18 cellular contexts compared by ENCODE assay signal in genomic region chr13:110699148-110700145, GRCh38. TPM values are rescaled to one million over a fixed set of nuclear protein-coding genes. Genes with fewer than 3 reads are reported as not detected.
DNase-seq lines count a peak whose midpoint lies in the region; ATAC-seq and TF ChIP-seq lines count a peak whose summit lies in the region.
"Had no signal": no experiment of that assay in that cellular context is flagged by ENCODE, and none has a peak within 500 bp of the region (broad histone marks: within the 10 kb centered on the region; RNA-seq: fewer than 3 reads in every experiment).

No MANE protein-coding gene starts in this region.

- peaks cover 13% of the 10 kb centered on the region for H3K4me1 Mint-ChIP-seq in activated T-helper 17 cell treated with anti-CD3 and anti-CD28 coated beads, Interleukin-2, amount 50 U/mL, for 72 hours

- peaks cover 5 to 80% (median 44%) of the 10 kb centered on the region in 6 donors for H3K4me1 ChIP-seq in spleen

- peaks cover 87% of the 10 kb centered on the region for H3K36me3 Mint-ChIP-seq in activated T-helper 17 cell treated with anti-CD3 and anti-CD28 coated beads, Interleukin-2, amount 50 U/mL, for 72 hours (ENCODE audit: low read depth)

- H3K27me3 ChIP-seq in HL-60 (ENCODE audit: insufficient read depth, poor library complexity, severe bottlenecking) (no peaks in the 10 kb centered on the region), spleen (replicated peaks in 1 of 7) (no peaks in the 10 kb centered on the region)
- H3K27me3 ChIP-seq: MG63, uterus had no signal

- H3K36me3 ChIP-seq in spleen, result peaks cover 0 to 92% (median 52%) of the 10 kb centered on the region in 6 donors
- H3K36me3 ChIP-seq: uterus had no signal

- no peaks in the 10 kb centered on the region for H3K9me3 Mint-ChIP-seq in activated T-helper 17 cell treated with anti-CD3 and anti-CD28 coated beads, Interleukin-2, amount 50 U/mL, for 72 hours
- H3K9me3 Mint-ChIP-seq: CD8-positive, alpha-beta memory T cell had no signal

- no peak for TF ChIP-seq CTCF in HL-60 (IDR thresholded peaks at IDR 0.05; ENCODE audit: insufficient read depth, low read length)
- TF ChIP-seq CTCF in spleen (IDR thresholded peaks at IDR 0.05 in 8 of 11, conservative IDR thresholded peaks at IDR 0.05 in 3 of 11), result no peak

- H3K4me3 ChIP-seq in HL-60 (replicated peaks; ENCODE audit: insufficient read depth, low read length), result no peak overlapping the region
- H3K4me3 ChIP-seq in spleen, result no peak overlapping the region
- H3K4me3 ChIP-seq: MG63, uterus had no signal

- DNase-seq in NCI-H2029 (lab: John Stamatoyannopoulos, UW), result peak; percentile 17
- DNase-seq in NCI-H2029 treated with DMSO at 0.1 percent for 48 hours (lab: John Stamatoyannopoulos, UW), result no peak
- peak in 1 of 2 experiments; percentile 56 for DNase-seq in HL-60 (ENCODE audit: low read depth in 1 of 2, low spot score in 1 of 2)
- peak; percentile 68 for DNase-seq in spleen
- no peak for DNase-seq in HUDEP-2 (lab: John Stamatoyannopoulos, UW; ENCODE audit: unreplicated experiment in 76 of 76)
- DNase-seq: activated gamma-delta T cell treated with Interleukin-2 at 50 U/mL for 16 hours; CD8-positive, alpha-beta memory T cell; HCEC 1CT; MG63; NCI-H2107; small intestine; stimulated activated naive CD4-positive, alpha-beta T cell; uterus had no signal

- H3K27ac ChIP-seq in HL-60 (replicated peaks) (peak overlapping the region; percentile 44), spleen (peak overlapping the region in 4 of 8 donors; percentile 58 to 74 (median 70))
- H3K27ac ChIP-seq: parathyroid adenoma, uterus, VCaP had no signal

- no peaks in the 10 kb centered on the region for H3K9me3 ChIP-seq in spleen
- H3K9me3 ChIP-seq: MG63, uterus had no signal

- H3K27ac Mint-ChIP-seq in activated T-helper 17 cell treated with anti-CD3 and anti-CD28 coated beads, Interleukin-2, amount 50 U/mL, for 72 hours, result peak overlapping the region; percentile 13

- ATAC-seq in activated T-helper 17 cell treated with anti-CD3 and anti-CD28 coated beads, Interleukin-2, amount 50 U/mL, for 72 hours (replicated peaks), result no peak
- ATAC-seq in GM21723 (IDR thresholded peaks at IDR 0.05; ENCODE audit: unreplicated experiment), result no peak
- no peak for ATAC-seq in GM21529 (IDR thresholded peaks at IDR 0.05; ENCODE audit: unreplicated experiment)

- intact Hi-C loops in spleen (cut with DNase I; ENCODE audit: low total_unique reads), result no loop called here

- H3K4me3 Mint-ChIP-seq in activated T-helper 17 cell treated with anti-CD3 and anti-CD28 coated beads, Interleukin-2, amount 50 U/mL, for 72 hours, result no peak overlapping the region
- H3K4me3 Mint-ChIP-seq: CD8-positive, alpha-beta memory T cell had no signal

- WGBS in spleen, 5 donors, result 65 to 87% (median 77%) methylated on average over 10 to 15 of the region's 15 CpGs

- H3K27me3 Mint-ChIP-seq in activated T-helper 17 cell treated with anti-CD3 and anti-CD28 coated beads, Interleukin-2, amount 50 U/mL, for 72 hours, result no peaks in the 10 kb centered on the region
- H3K27me3 Mint-ChIP-seq: CD8-positive, alpha-beta memory T cell had no signal

- no peak for TF ChIP-seq POLR2A in spleen (IDR thresholded peaks at IDR 0.05)

RNA-seq across cellular contexts. Expression of gene CARS2, which starts 6.5 kb away (rescaled TPM):
- 10 to 100 TPM; 44.2 to 93.4 TPM for total RNA-seq in activated T-helper 17 cell treated with anti-CD3 and anti-CD28 coated beads, Interleukin-2, amount 50 U/mL, for 72 hours
- total RNA-seq in spleen, result 100 to 1,000 TPM in 1 of 7 donors, 10 to 100 TPM in 6; 63.9 to 113 (median 77.9) TPM
- polyA plus RNA-seq in spleen, result 100 to 1,000 TPM in 2 of 3 donors, 10 to 100 TPM in 1; 69.5 to 109 (median 105) TPM

RNA-seq across cellular contexts. Expression of gene ING1, which starts 14.1 kb away (rescaled TPM):
- 10 to 100 TPM; 13.3 to 24.0 TPM for total RNA-seq in activated T-helper 17 cell treated with anti-CD3 and anti-CD28 coated beads, Interleukin-2, amount 50 U/mL, for 72 hours
- total RNA-seq in spleen, result 10 to 100 TPM; 15.1 to 32.4 (median 22.9) TPM
- 10 to 100 TPM; 10.5 to 16.0 (median 12.0) TPM for polyA plus RNA-seq in spleen

Comparison
In these comparisons a context has a peak if more than half of its experiments do, and no peak if none do; other contexts are left out.
1. DNase-seq: peak in NCI-H2029 (single experiment) and spleen (single experiment); none in NCI-H2029 treated with DMSO at 0.1 percent for 48 hours (single experiment) and HUDEP-2 (0 of 76).